Comparison of ENCODE assay signal across 8 cellular contexts in the genomic region with DNA sequence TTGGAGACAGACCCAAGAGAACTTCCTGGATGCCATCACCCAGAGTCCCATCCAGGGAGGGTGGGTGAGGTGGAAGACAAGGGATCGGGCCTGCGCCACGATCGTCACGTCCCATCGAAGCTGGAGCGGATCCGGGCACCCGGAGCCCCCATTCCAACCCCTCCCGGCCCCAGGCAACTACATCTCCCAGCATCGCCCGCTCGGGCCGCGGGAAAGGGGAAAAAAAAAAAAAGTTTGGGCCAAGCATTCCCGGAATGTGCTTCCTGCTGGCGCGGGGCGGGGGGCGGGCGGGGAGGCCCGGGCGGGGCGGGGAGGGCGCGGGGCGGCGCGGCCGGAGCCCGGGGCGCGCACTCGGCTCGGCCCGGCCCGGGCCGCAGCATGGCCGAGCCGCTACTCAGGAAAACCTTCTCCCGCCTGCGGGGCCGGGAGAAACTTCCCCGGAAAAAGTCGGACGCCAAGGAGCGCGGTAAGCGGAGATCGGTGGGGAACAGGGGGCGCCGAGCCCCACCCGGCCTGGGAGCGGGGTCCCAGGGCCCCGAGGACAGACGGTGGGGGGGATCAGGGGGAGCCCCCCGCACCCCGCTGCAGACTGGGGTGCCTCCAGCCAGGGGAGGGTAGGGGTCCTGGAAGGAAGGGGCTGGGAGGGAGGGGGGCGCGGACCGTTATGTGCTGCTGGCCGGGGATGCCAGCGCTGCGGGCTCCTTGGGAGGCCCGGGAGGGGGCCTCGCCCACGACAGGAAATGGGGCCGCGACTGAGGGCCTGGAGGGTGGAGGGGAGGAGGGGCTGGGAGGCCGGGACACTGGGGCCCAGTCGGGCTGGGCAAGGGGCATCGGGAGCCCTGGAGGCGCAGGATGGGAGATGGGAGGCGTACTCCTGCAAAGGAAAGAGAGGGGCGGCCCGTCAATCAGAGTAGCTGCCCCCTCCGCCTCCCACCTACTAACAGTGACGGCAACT. TPM values are rescaled to one million over a fixed set of nuclear protein-coding genes. Genes with fewer than 3 reads are reported as not detected.
DNase-seq lines count a peak whose midpoint lies in the region; ATAC-seq, FAIRE-seq and TF ChIP-seq lines count a peak whose summit lies in the region.

A gene with protein sequence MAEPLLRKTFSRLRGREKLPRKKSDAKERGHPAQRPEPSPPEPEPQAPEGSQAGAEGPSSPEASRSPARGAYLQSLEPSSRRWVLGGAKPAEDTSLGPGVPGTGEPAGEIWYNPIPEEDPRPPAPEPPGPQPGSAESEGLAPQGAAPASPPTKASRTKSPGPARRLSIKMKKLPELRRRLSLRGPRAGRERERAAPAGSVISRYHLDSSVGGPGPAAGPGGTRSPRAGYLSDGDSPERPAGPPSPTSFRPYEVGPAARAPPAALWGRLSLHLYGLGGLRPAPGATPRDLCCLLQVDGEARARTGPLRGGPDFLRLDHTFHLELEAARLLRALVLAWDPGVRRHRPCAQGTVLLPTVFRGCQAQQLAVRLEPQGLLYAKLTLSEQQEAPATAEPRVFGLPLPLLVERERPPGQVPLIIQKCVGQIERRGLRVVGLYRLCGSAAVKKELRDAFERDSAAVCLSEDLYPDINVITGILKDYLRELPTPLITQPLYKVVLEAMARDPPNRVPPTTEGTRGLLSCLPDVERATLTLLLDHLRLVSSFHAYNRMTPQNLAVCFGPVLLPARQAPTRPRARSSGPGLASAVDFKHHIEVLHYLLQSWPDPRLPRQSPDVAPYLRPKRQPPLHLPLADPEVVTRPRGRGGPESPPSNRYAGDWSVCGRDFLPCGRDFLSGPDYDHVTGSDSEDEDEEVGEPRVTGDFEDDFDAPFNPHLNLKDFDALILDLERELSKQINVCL (plus strand): TSS at position 346 of the 955 bp plus-strand sequence. CDS start 33 bp downstream, at position 379.

- peaks cover 8% of the 10 kb centered on the region for H3K27me3 ChIP-seq in CD8-positive, alpha-beta memory T cell (ENCODE audit: insufficient read depth, low read length, poor library complexity, severe bottlenecking)
- no peaks in the 10 kb centered on the region for H3K27me3 ChIP-seq in lung (ENCODE audit: control insufficient read depth, insufficient read depth)

- peaks cover 0 to 23% (median 2%) of the 10 kb centered on the region in 3 donors for H3K36me3 Mint-ChIP-seq in CD8-positive, alpha-beta memory T cell

- CTCF ChIA-PET in CD8-positive, alpha-beta memory T cell (lab: Charles Lee) = no interaction called here

- H3K27ac ChIP-seq in CD8-positive, alpha-beta memory T cell (ENCODE audit: low read depth, low read length) = no peak within 1 kb of the TSS
- H3K27ac ChIP-seq in lung (ENCODE audit: low read depth in 1 of 2, low read length in 1 of 2) = peak within 1 kb of the TSS; percentile 93 to 94

- no peaks in the 10 kb centered on the region for H3K36me3 ChIP-seq in CD8-positive, alpha-beta memory T cell (ENCODE audit: insufficient read depth, low read length)
- peaks cover 0 to 28% of the 10 kb centered on the region in 2 donors for H3K36me3 ChIP-seq in lung (ENCODE audit: control insufficient read depth in 2 of 2, insufficient read depth in 2 of 2, low read length in 2 of 2)

- H3K27ac Mint-ChIP-seq in CD8-positive, alpha-beta memory T cell = peak within 1 kb of the TSS in 2 of 8 donors; percentile 8 to 43

- POLR2A ChIA-PET in CD8-positive, alpha-beta memory T cell (lab: Charles Lee) = interaction anchor here (0.6 kb wide), 1 partner anchor 69 kb away, joined by 6 read pairs; no protein-coding TSS in a partner anchor

- peaks cover 21 to 36% of the 10 kb centered on the region in 2 donors for H3K27me3 Mint-ChIP-seq in CD8-positive, alpha-beta memory T cell

- no peak within 1 kb of the TSS for H3K4me3 ChIP-seq in CD8-positive, alpha-beta memory T cell (ENCODE audit: low read length)
- H3K4me3 ChIP-seq in lung = peak within 1 kb of the TSS; percentile 69

- ATAC-seq in lung (ENCODE audit: insufficient read depth, low FRiP score) = peak; percentile 67
- ATAC-seq in stimulated activated naive CD8-positive, alpha-beta T cell treated with anti-CD3 and anti-CD28 coated beads, Interleukin-15, Interleukin-2, amounts not matched to agents 100 U/mL and 50 U/mL, for 24 hours = peak; percentile 64

- peak within 1 kb of the TSS in 6 of 7 donors; percentile 32 to 72 (median 56) for H3K4me3 Mint-ChIP-seq in CD8-positive, alpha-beta memory T cell

- no peak for FAIRE-seq in RCC 7860 (lab: Jason Lieb, UNC)

- peaks cover 10% of the 10 kb centered on the region for H3K4me1 ChIP-seq in CD8-positive, alpha-beta memory T cell (ENCODE audit: insufficient read depth, low read length)
- H3K4me1 ChIP-seq in lung (ENCODE audit: control insufficient read depth in 2 of 2, insufficient read depth in 2 of 2, low read length in 2 of 2) = no peaks in the 10 kb centered on the region

- H3K4me1 Mint-ChIP-seq in CD8-positive, alpha-beta memory T cell = peaks cover 7 to 18% (median 11%) of the 10 kb centered on the region in 3 donors

- peaks cover 5% of the 10 kb centered on the region for H3K9me3 ChIP-seq in CD8-positive, alpha-beta memory T cell (ENCODE audit: low read length)
- H3K9me3 ChIP-seq in lung (ENCODE audit: control insufficient read depth in 2 of 2, insufficient read depth in 1 of 2, low read length in 1 of 2) = peaks cover 3 to 4% of the 10 kb centered on the region in 2 donors

- no peak for DNase-seq in CD8-positive, alpha-beta memory T cell
- DNase-seq in RCC 7860 (ENCODE audit: low spot score) = peak; percentile 36
- DNase-seq in ecto neural progenitor cell (ENCODE audit: low spot score) = peak; percentile 85
- DNase-seq in lung (ENCODE audit: low spot score) = no peak
- peak; percentile 64 for DNase-seq in stimulated activated naive CD8-positive, alpha-beta T cell treated with anti-CD3 and anti-CD28 coated beads, Interleukin-15, Interleukin-2, amounts not matched to agents 100 U/mL and 50 U/mL, for 24 hours
- DNase-seq in AML-193 (lab: John Stamatoyannopoulos, UW) = no peak
- no peak for DNase-seq in RPMI8226
- DNase-seq in NCI-H1048 (lab: John Stamatoyannopoulos, UW) = no peak

- 2 to 3% methylated on average over 44 to 78 of the region's 78 CpGs for WGBS in lung, 2 donors

- TF ChIP-seq CTCF in lung (IDR thresholded peaks at IDR 0.05; ENCODE audit: control extremely low read depth, extremely low read depth) = no peak

- H3K9me3 Mint-ChIP-seq in CD8-positive, alpha-beta memory T cell = peaks cover 4 to 22% (median 21%) of the 10 kb centered on the region in 5 donors

RNA-seq across cellular contexts. Expression of the gene that starts here (rescaled TPM):
- under 1 TPM; 0.22 to 0.44 TPM for total RNA-seq in CD8-positive, alpha-beta memory T cell
- polyA plus RNA-seq in CD8-positive, alpha-beta memory T cell = 0.06 TPM
- 10 to 100 TPM; 17.0 to 26.9 TPM for total RNA-seq in lung
- polyA plus RNA-seq in lung = 10 to 100 TPM in 1 of 2 donors, 1 to 10 TPM in 1; 5.5 to 16.5 TPM

Comparison
In these comparisons a context has a peak if more than half of its experiments do, and no peak if none do; other contexts are left out.
1. RNA of the gene that starts here (total RNA-seq): 17.0 to 26.9 TPM in lung; 0.22 to 0.44 TPM in CD8-positive, alpha-beta memory T cell; every median in the first group is over 10 times any median in the second.
2. DNase-seq: peak in RCC 7860 (single experiment), ecto neural progenitor cell (single experiment) and stimulated activated naive CD8-positive, alpha-beta T cell treated with anti-CD3 and anti-CD28 coated beads, Interleukin-15, Interleukin-2, amounts not matched to agents 100 U/mL and 50 U/mL, for 24 hours (single experiment); none in CD8-positive, alpha-beta memory T cell (0 of 5), lung (single experiment), AML-193 (0 of 2), RPMI8226 (single experiment) and NCI-H1048 (single experiment).